Comparison of ENCODE assay signal across 25 cellular contexts in the genomic region with DNA sequence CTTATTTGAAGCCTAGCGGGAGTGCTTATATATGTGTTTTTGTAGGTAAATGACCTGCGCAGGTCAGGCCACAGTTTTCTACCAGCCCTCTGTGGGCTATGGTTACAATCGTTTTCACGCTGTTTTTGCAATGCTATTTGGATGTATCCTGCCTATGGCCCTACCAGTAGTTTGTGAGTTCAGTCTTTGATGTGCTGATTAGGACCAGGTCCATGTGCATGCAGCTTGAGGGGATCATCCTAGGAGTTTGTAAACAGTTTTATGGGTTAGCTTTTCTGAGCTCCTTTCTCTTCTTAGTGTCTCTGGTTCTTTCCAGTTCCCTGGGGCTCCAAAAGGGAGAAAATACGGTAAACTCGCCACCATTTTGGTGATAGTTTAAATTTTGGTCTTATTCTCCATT.
"Had no signal": no experiment of that assay in that cellular context is flagged by ENCODE, and none has a peak within 500 bp of the region (broad histone marks: within the 10 kb centered on the region; RNA-seq: fewer than 3 reads in every experiment).

No MANE protein-coding gene starts in this region.

- H3K4me3 Mint-ChIP-seq: activated B cell treated with CpG ODN at 0.5 μM for 24 hours; activated CD4-positive, alpha-beta T cell treated with anti-CD3 and anti-CD28 coated beads, Interleukin-2, amount 10 ng/mL, durations not matched to agents 24 days and 14 days; activated CD8-positive, alpha-beta memory T cell treated with anti-CD3 and anti-CD28 coated beads, Interleukin-2, amount 10 ng/mL, durations not matched to agents 7 days and 5 days; activated naive CD4-positive, alpha-beta T cell treated with anti-CD3 and anti-CD28 coated beads, Interleukin-2, amount 50 U/mL, for 24 hours; activated T-cell treated with anti-CD3 and anti-CD28 coated beads, Interleukin-2, amount 50 U/mL, for 24 hours; activated T-helper 1 cell treated with anti-CD3 and anti-CD28 coated beads, Interleukin-12 subunit alpha, Interleukin-12 subunit beta, Interleukin-2, Interleukin-4 antibody, amounts not matched to agents 30 ng/mL and 10 ng/mL and 1 ng/mL, durations not matched to agents 14 hours and 24 hours and 36 hours; T-helper 17 cell had no signal

- H3K36me3 ChIP-seq: breast epithelium had no signal

- H3K27ac Mint-ChIP-seq: activated B cell treated with CpG ODN at 0.5 μM for 24 hours; activated CD4-positive, alpha-beta T cell treated with anti-CD3 and anti-CD28 coated beads, Interleukin-2, amount 10 ng/mL, durations not matched to agents 24 days and 14 days; activated CD8-positive, alpha-beta memory T cell treated with anti-CD3 and anti-CD28 coated beads, Interleukin-2, amount 10 ng/mL, durations not matched to agents 7 days and 5 days; activated naive CD4-positive, alpha-beta T cell treated with anti-CD3 and anti-CD28 coated beads, Interleukin-2, amount 50 U/mL, for 24 hours; activated T-cell treated with anti-CD3 and anti-CD28 coated beads, Interleukin-2, amount 50 U/mL, for 24 hours; activated T-helper 1 cell treated with anti-CD3 and anti-CD28 coated beads, Interleukin-12 subunit alpha, Interleukin-12 subunit beta, Interleukin-2, Interleukin-4 antibody, amounts not matched to agents 30 ng/mL and 10 ng/mL and 1 ng/mL, durations not matched to agents 14 hours and 24 hours and 36 hours; T-helper 17 cell had no signal

- H3K9me3 ChIP-seq: breast epithelium had no signal

- ATAC-seq: activated CD8-positive, alpha-beta memory T cell treated with anti-CD3 and anti-CD28 coated beads, Interleukin-2, amount 10 ng/mL, durations not matched to agents 7 days and 5 days; T-helper 17 cell had no signal

- H3K4me1 Mint-ChIP-seq: activated B cell treated with CpG ODN at 0.5 μM for 24 hours; activated CD4-positive, alpha-beta T cell treated with anti-CD3 and anti-CD28 coated beads, Interleukin-2, amount 10 ng/mL, durations not matched to agents 24 days and 14 days; activated naive CD4-positive, alpha-beta T cell treated with anti-CD3 and anti-CD28 coated beads, Interleukin-2, amount 50 U/mL, for 24 hours; T-helper 17 cell had no signal

- H3K4me1 ChIP-seq: breast epithelium had no signal

- H3K27ac ChIP-seq: breast epithelium had no signal

- H3K9me3 Mint-ChIP-seq: activated CD4-positive, alpha-beta T cell treated with anti-CD3 and anti-CD28 coated beads, Interleukin-2, amount 10 ng/mL, durations not matched to agents 24 days and 14 days; activated naive CD4-positive, alpha-beta T cell treated with anti-CD3 and anti-CD28 coated beads, Interleukin-2, amount 50 U/mL, for 24 hours; activated T-helper 1 cell treated with anti-CD3 and anti-CD28 coated beads, Interleukin-12 subunit alpha, Interleukin-12 subunit beta, Interleukin-2, Interleukin-4 antibody, amounts not matched to agents 30 ng/mL and 10 ng/mL and 1 ng/mL, durations not matched to agents 14 hours and 24 hours and 36 hours had no signal

- H3K4me3 ChIP-seq: breast epithelium had no signal

- H3K36me3 Mint-ChIP-seq: activated CD8-positive, alpha-beta memory T cell treated with anti-CD3 and anti-CD28 coated beads, Interleukin-2, amount 10 ng/mL, durations not matched to agents 7 days and 5 days; activated naive CD4-positive, alpha-beta T cell treated with anti-CD3 and anti-CD28 coated beads, Interleukin-2, amount 50 U/mL, for 24 hours had no signal

- DNase-seq: activated B cell treated with CpG ODN at 0.5 μM for 24 hours; activated CD4-positive, alpha-beta T cell treated with anti-CD3 and anti-CD28 coated beads for 1 hour; activated CD4-positive, alpha-beta T cell treated with anti-CD3 and anti-CD28 coated beads, Interleukin-2, amount 10 ng/mL, durations not matched to agents 24 days and 14 days; activated CD4-positive, alpha-beta T cell treated with anti-CD3 and anti-CD28 coated beads, Interleukin-2, amount 50 U/mL, for 48 hours; activated CD8-positive, alpha-beta memory T cell treated with anti-CD3 and anti-CD28 coated beads, Interleukin-2, amount 10 ng/mL, durations not matched to agents 7 days and 5 days; activated effector memory CD4-positive, alpha-beta T cell treated with Interleukin-2 at 50 U/mL for 16 hours; activated naive CD4-positive, alpha-beta T cell; activated T-cell treated with anti-CD3 and anti-CD28 coated beads, Interleukin-2, amount 50 U/mL, for 24 hours; aorta; central memory CD4-positive, alpha-beta T cell; Kasumi-1; KBM-7; NCI-H1694; NCI-H2029; NCI-H2107; NCI-H2171 treated with DMSO at 0.1 percent for 48 hours; NCI-H345; NCI-H510A; NCI-H526 treated with DMSO at 0.1 percent for 48 hours; SIG-M5; T-helper 17 cell; T-helper 9 cell had no signal

- H3K27me3 ChIP-seq: breast epithelium had no signal
